ENCODE assay signal across 8 cellular contexts in the genomic region with DNA sequence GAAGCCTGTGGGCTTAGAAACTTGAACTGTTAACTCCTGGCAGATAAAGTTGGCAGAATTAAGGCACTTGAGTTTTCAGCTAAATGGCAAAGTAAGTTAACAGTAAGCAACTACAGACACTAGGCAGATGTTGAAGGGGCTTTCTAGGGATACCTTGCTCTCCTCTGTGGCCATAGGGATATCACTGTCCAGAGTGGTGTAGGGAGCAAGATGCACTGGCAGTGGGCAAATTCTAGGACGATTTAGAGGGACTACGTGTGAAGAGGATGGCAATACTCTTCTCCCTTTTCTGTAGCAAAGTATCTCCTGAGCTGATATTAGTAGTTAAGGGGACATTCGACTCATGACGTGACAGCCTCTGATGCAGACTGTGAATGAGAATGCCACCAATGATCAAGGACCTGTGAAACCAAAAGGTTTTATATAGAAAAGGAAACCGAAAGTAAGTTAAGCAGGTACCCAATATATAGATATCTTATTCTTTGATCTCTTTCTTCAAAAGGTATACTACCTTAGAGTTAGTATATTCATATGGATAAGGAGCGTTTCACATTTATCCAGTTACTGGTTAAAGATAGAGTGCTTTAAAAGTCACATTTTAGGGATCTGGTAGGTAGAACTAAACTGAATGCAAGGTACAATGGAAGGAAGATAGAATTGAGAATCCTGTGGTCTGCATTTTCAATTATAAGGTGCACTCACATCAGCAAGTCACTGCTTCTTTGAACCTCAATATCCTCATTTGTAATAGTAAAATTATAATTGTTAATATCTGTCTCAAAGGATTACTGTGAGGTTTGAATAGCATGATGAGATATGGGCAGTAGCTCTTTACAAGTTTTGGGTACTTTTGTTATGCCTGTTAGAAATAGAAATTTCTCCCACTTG.
A peak's percentile ranks its signal among the peaks of the same experiment; 100 is the strongest.
DNase-seq lines count a peak whose midpoint lies in the region; ATAC-seq lines count a peak whose summit lies in the region.

No MANE protein-coding gene starts in this region.

- peak; percentile 12 for DNase-seq in Daoy (ENCODE audit: low read depth)
- DNase-seq in SHP77 treated with DMSO at 0.1 percent for 48 hours (lab: John Stamatoyannopoulos, UW) = peak; percentile 52
- DNase-seq in stimulated activated CD4-positive, alpha-beta T cell treated with anti-CD3 and anti-CD28 coated beads, Interleukin-4, amount 100 ng/mL, for 4 hours = no peak
- no peak for DNase-seq in SKM-1 treated with dmso at 0.1 percent for 144 hours (lab: John Stamatoyannopoulos, UW; ENCODE audit: unreplicated experiment)
- DNase-seq in stimulated activated CD8-positive, alpha-beta memory T cell treated with anti-CD3 and anti-CD28 coated beads, Interleukin-4, amount 100 ng/mL, for 48 hours = no peak
- DNase-seq in hippocampal formation (lab: John Stamatoyannopoulos, UW) = no peak

- ATAC-seq in GM19397 (IDR thresholded peaks at IDR 0.05; ENCODE audit: unreplicated experiment) (peak; percentile 93), HG03139 (IDR thresholded peaks at IDR 0.05; ENCODE audit: unreplicated experiment) (peak; percentile 89)

Comparison
In these comparisons a context has a peak if more than half of its experiments do, and no peak if none do; other contexts are left out.
1. DNase-seq: peak in Daoy (single experiment) and SHP77 treated with DMSO at 0.1 percent for 48 hours (single experiment); none in stimulated activated CD4-positive, alpha-beta T cell treated with anti-CD3 and anti-CD28 coated beads, Interleukin-4, amount 100 ng/mL, for 4 hours (0 of 2), SKM-1 treated with dmso at 0.1 percent for 144 hours (single experiment), stimulated activated CD8-positive, alpha-beta memory T cell treated with anti-CD3 and anti-CD28 coated beads, Interleukin-4, amount 100 ng/mL, for 48 hours (single experiment) and hippocampal formation (0 of 2).